In the genomic region with DNA sequence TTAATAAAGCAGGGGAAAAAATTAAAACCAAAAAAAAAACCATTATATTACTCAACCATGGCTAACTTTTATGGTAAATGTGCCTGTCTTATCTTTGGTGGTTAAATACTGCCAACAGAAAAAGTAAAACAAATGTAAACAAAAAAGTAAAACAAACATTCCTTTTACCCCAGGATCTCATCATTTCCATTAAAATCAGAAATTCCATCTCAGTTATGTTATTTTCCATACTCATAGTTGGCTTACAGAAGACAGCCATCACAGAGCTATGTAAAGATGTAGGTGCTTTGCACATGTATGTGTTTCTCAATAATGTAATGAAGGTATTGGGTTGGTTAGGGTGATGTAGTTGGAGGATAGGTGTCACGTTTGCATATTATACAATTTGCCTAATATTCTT, we compare ENCODE assay signal across 15 cellular contexts.
DNase-seq lines count a peak whose midpoint lies in the region; ATAC-seq and TF ChIP-seq lines count a peak whose summit lies in the region.
"Had no signal": no experiment of that assay in that cellular context is flagged by ENCODE, and none has a peak within 500 bp of the region (broad histone marks: within the 10 kb centered on the region; RNA-seq: fewer than 3 reads in every experiment).

No MANE protein-coding gene starts in this region.

- no peak overlapping the region for H3K4me2 ChIP-seq in PC-3 (ENCODE audit: low read length)
- H3K4me2 ChIP-seq: BLaER1 treated with 17β-estradiol and CSF1 and Interleukin-3, amounts not matched to agents 10 nM and 100 nM; GM23338 had no signal

- TF ChIP-seq CTCF in PC-3 (conservative IDR thresholded peaks at IDR 0.05; ENCODE audit: low read depth, low read length), result no peak
- no peak for TF ChIP-seq CTCF in dorsolateral prefrontal cortex (IDR thresholded peaks at IDR 0.05 in 54 of 56, conservative IDR thresholded peaks at IDR 0.05 in 2 of 56; ENCODE audit: low read depth in 1 of 56, partially characterized antibody in 56 of 56)

- H4K20me1 ChIP-seq in PC-3 (ENCODE audit: low read length), result no peaks in the 10 kb centered on the region
- H4K20me1 ChIP-seq: BLaER1 treated with 17β-estradiol and CSF1 and Interleukin-3, amounts not matched to agents 10 nM and 100 nM had no signal

- H3K36me3 ChIP-seq in PC-3 (ENCODE audit: low read depth, low read length), result no peaks in the 10 kb centered on the region
- H3K36me3 ChIP-seq: BLaER1 treated with 17β-estradiol and CSF1 and Interleukin-3, amounts not matched to agents 10 nM and 100 nM had no signal

- no TSS peak for BruUV-seq in PC-3 (replicated peaks; lab: Mats Ljungman, UMichigan)

- H3K27me3 ChIP-seq in PC-3 (ENCODE audit: low read length) (no peaks in the 10 kb centered on the region), dorsolateral prefrontal cortex (no peaks in the 10 kb centered on the region)
- H3K27me3 ChIP-seq: BLaER1 treated with 17β-estradiol and CSF1 and Interleukin-3, amounts not matched to agents 10 nM and 100 nM had no signal

- H3K27ac ChIP-seq in PC-3 (ENCODE audit: low read length) (no peak overlapping the region), dorsolateral prefrontal cortex (no peak overlapping the region)
- H3K27ac ChIP-seq: 22Rv1; BLaER1 treated with 17β-estradiol and CSF1 and Interleukin-3, amounts not matched to agents 10 nM and 100 nM had no signal

- ATAC-seq in PC-3 (peak; percentile 76), GM21717 (IDR thresholded peaks at IDR 0.05; ENCODE audit: unreplicated experiment) (no peak), HG02610 (IDR thresholded peaks at IDR 0.05; ENCODE audit: unreplicated experiment) (no peak)
- ATAC-seq: GM23338, HCT116 had no signal

- no peak overlapping the region for H3K4me3 ChIP-seq in PC-3 (ENCODE audit: low read length)
- no peak overlapping the region for H3K4me3 ChIP-seq in dorsolateral prefrontal cortex
- H3K4me3 ChIP-seq: BLaER1 treated with 17β-estradiol and CSF1 and Interleukin-3, amounts not matched to agents 10 nM and 100 nM; GM23338 had no signal

- no peak overlapping the region for H2AFZ ChIP-seq in PC-3 (ENCODE audit: low read length)
- H2AFZ ChIP-seq: GM23338 had no signal

- no peaks in the 10 kb centered on the region for H3K9me3 ChIP-seq in PC-3 (ENCODE audit: low read length)
- H3K9me3 ChIP-seq: BLaER1 treated with 17β-estradiol and CSF1 and Interleukin-3, amounts not matched to agents 10 nM and 100 nM had no signal

- no peak overlapping the region for H3K9ac ChIP-seq in PC-3 (ENCODE audit: low read length)
- H3K9ac ChIP-seq: BLaER1 treated with 17β-estradiol and CSF1 and Interleukin-3, amounts not matched to agents 10 nM and 100 nM had no signal

- intact Hi-C loops in PC-3 (cut with micrococcal nuclease), result no loop called here
- intact Hi-C loops in dorsolateral prefrontal cortex (cut with DNase I), result no loop called here

- POLR2A ChIA-PET in PC-3 (lab: Charles Lee; ENCODE audit: unreplicated experiment), result interaction anchor here (0.8 kb wide), 1 partner anchor 510 kb away, joined by 11 read pairs; no protein-coding TSS in a partner anchor

- no peaks in the 10 kb centered on the region for H3F3A ChIP-seq in PC-3 (ENCODE audit: low read length, unreplicated experiment)

- H3K4me1 ChIP-seq in PC-3 (ENCODE audit: insufficient read depth, low read length), result no peaks in the 10 kb centered on the region; the same call in 1 of the 2 replicates
- H3K4me1 ChIP-seq: BLaER1 treated with 17β-estradiol and CSF1 and Interleukin-3, amounts not matched to agents 10 nM and 100 nM had no signal

- H3K9me2 ChIP-seq in PC-3 (replicated peaks; ENCODE audit: low read length), result no peaks in the 10 kb centered on the region

- CTCF ChIA-PET in PC-3 (lab: Charles Lee), result no interaction called here

- DNase-seq in EH (ENCODE audit: low read depth) (peak; percentile 23), PC-3 (peak; percentile 59), dedifferentiated amniotic fluid mesenchymal stem cell (ENCODE audit: extremely low spot score) (peak; percentile 22), dorsolateral prefrontal cortex (no peak)
- DNase-seq: CD4-positive, alpha-beta T cell; CD8-positive, alpha-beta memory T cell; DMS 273 treated with DMSO at 0.1 percent for 48 hours; DMS79; H9 had no signal

- no peaks in the 10 kb centered on the region for H3K79me2 ChIP-seq in PC-3 (ENCODE audit: low read length)

Comparison
In these comparisons a context has a peak if more than half of its experiments do, and no peak if none do; other contexts are left out.
1. DNase-seq: peak in EH (single experiment), PC-3 (single experiment) and dedifferentiated amniotic fluid mesenchymal stem cell (single experiment); none in dorsolateral prefrontal cortex (0 of 10).